21 cellular contexts compared by ENCODE assay signal in genomic region chr5:111169269-111169668, GRCh38.
"Had no signal": no experiment of that assay in that cellular context is flagged by ENCODE, and none has a peak within 500 bp of the region (broad histone marks: within the 10 kb centered on the region; RNA-seq: fewer than 3 reads in every experiment).

No MANE protein-coding gene starts in this region.

- H3K9me3 ChIP-seq: colonic mucosa, neutrophil, psoas muscle, spleen, testis, tibial nerve had no signal

- H3K4me1 ChIP-seq: colonic mucosa, psoas muscle, spleen, testis, tibial nerve had no signal

- H3K36me3 ChIP-seq: colonic mucosa, heart left ventricle, neutrophil, spleen, tibial nerve had no signal

- H3K27me3 ChIP-seq: colonic mucosa, neutrophil, spleen, testis, tibial nerve had no signal

- H3K4me3 Mint-ChIP-seq: mesothelial cell of epicardium; natural killer cell treated with Interleukin-12 subunit alpha and Interleukin-12 subunit beta and Interleukin-15 and Interleukin-18, amount 100 ng/mL, for 72 hours; stimulated activated naive B cell treated with anti-CD40 and anti-IgM and Interleukin-4, amounts not matched to agents 10 μg/mL and 1 μg/mL and 100 μg/mL, for 72 hours; stimulated activated naive CD8-positive, alpha-beta T cell treated with anti-CD3 and anti-CD28 coated beads, Interleukin-15, amount 100 ng/mL, for 72 hours had no signal

- DNase-seq: colonic mucosa; effector CD4-positive, alpha-beta T cell; heart left ventricle; hippocampal formation; kidney glomerular epithelial cell; mammary epithelial cell; psoas muscle; retina; spleen; stimulated activated CD4-positive, alpha-beta T cell treated with anti-CD3 and anti-CD28 coated beads, Interleukin-15, amount 100 ng/mL, for 24 hours; stimulated activated CD4-positive, alpha-beta T cell treated with anti-CD3 and anti-CD28 coated beads, Interleukin-1b, Interleukin-23, amount 100 ng/mL, for 48 hours; stimulated activated CD4-positive, alpha-beta T cell treated with anti-CD3 and anti-CD28 coated beads, Interleukin-4, amount 100 ng/mL, for 24 hours; stimulated activated naive B cell treated with anti-CD40 and anti-IgM and Interleukin-4, amounts not matched to agents 10 μg/mL and 1 μg/mL and 100 μg/mL, for 72 hours; stimulated activated naive CD8-positive, alpha-beta T cell treated with anti-CD3 and anti-CD28 coated beads, Interleukin-15, amount 100 ng/mL, for 72 hours; testis had no signal

- H3K9me3 Mint-ChIP-seq: mesothelial cell of epicardium; natural killer cell treated with Interleukin-12 subunit alpha and Interleukin-12 subunit beta and Interleukin-15 and Interleukin-18, amount 100 ng/mL, for 72 hours; stimulated activated naive B cell treated with anti-CD40 and anti-IgM and Interleukin-4, amounts not matched to agents 10 μg/mL and 1 μg/mL and 100 μg/mL, for 72 hours; stimulated activated naive CD8-positive, alpha-beta T cell treated with anti-CD3 and anti-CD28 coated beads, Interleukin-15, amount 100 ng/mL, for 72 hours had no signal

- H3K27ac Mint-ChIP-seq: mesothelial cell of epicardium; natural killer cell treated with Interleukin-12 subunit alpha and Interleukin-12 subunit beta and Interleukin-15 and Interleukin-18, amount 100 ng/mL, for 72 hours; stimulated activated naive B cell treated with anti-CD40 and anti-IgM and Interleukin-4, amounts not matched to agents 10 μg/mL and 1 μg/mL and 100 μg/mL, for 72 hours; stimulated activated naive CD8-positive, alpha-beta T cell treated with anti-CD3 and anti-CD28 coated beads, Interleukin-15, amount 100 ng/mL, for 72 hours had no signal

- ATAC-seq: left lobe of liver; natural killer cell treated with Interleukin-12 subunit alpha and Interleukin-12 subunit beta and Interleukin-15 and Interleukin-18, amount 100 ng/mL, for 72 hours; psoas muscle; sciatic nerve; stimulated activated naive B cell treated with anti-CD40 and anti-IgM and Interleukin-4, amounts not matched to agents 10 μg/mL and 1 μg/mL and 100 μg/mL, for 72 hours; stimulated activated naive CD8-positive, alpha-beta T cell treated with anti-CD3 and anti-CD28 coated beads, Interleukin-15, amount 100 ng/mL, for 72 hours had no signal

- H3K4me3 ChIP-seq: colonic mucosa, heart left ventricle, psoas muscle, spleen, testis, tibial nerve had no signal

- H3K36me3 Mint-ChIP-seq: mesothelial cell of epicardium; natural killer cell treated with Interleukin-12 subunit alpha and Interleukin-12 subunit beta and Interleukin-15 and Interleukin-18, amount 100 ng/mL, for 72 hours; stimulated activated naive B cell treated with anti-CD40 and anti-IgM and Interleukin-4, amounts not matched to agents 10 μg/mL and 1 μg/mL and 100 μg/mL, for 72 hours had no signal

- H3K27ac ChIP-seq: colonic mucosa, heart left ventricle, neutrophil, psoas muscle, spleen, testis, tibial nerve had no signal

- H3K4me1 Mint-ChIP-seq: stimulated activated naive B cell treated with anti-CD40 and anti-IgM and Interleukin-4, amounts not matched to agents 10 μg/mL and 1 μg/mL and 100 μg/mL, for 72 hours; stimulated activated naive CD8-positive, alpha-beta T cell treated with anti-CD3 and anti-CD28 coated beads, Interleukin-15, amount 100 ng/mL, for 72 hours had no signal
